ENCODE assay signal across 10 cellular contexts in genomic region chr1:153960206-153960605, GRCh38. TPM values are rescaled to one million over a fixed set of nuclear protein-coding genes. Genes with fewer than 3 reads are reported as not detected.
DNase-seq lines count a peak whose midpoint lies in the region; ATAC-seq and TF ChIP-seq lines count a peak whose summit lies in the region.
"Had no signal": no experiment of that assay in that cellular context is flagged by ENCODE, and none has a peak within 500 bp of the region (broad histone marks: within the 10 kb centered on the region; RNA-seq: fewer than 3 reads in every experiment).

No MANE protein-coding gene starts in this region.

- POLR2A ChIA-PET in naive thymus-derived CD8-positive, alpha-beta T cell (lab: Charles Lee): interaction anchor here (0.8 to 13.8 kb wide), 4 partner anchors 10 to 38 kb away, joined by 3 to 315 read pairs (median 52); partner anchors contain the start of genes DENND4B, GATAD2B and RPS27

- no peak overlapping the region for H3K4me3 Mint-ChIP-seq in stimulated activated naive CD8-positive, alpha-beta T cell treated with anti-CD3 and anti-CD28 coated beads, Interleukin-15, Interleukin-2, amounts not matched to agents 100 ng/mL and 50 ng/mL, for 24 hours
- no peak overlapping the region for H3K4me3 Mint-ChIP-seq in naive thymus-derived CD8-positive, alpha-beta T cell
- H3K4me3 Mint-ChIP-seq in immature natural killer cell: peak overlapping the region in 1 of 5 donors; percentile 42

- no peak for DNase-seq in stimulated activated naive CD8-positive, alpha-beta T cell treated with anti-CD3 and anti-CD28 coated beads, Interleukin-15, Interleukin-2, amounts not matched to agents 100 U/mL and 50 U/mL, for 24 hours
- DNase-seq in naive thymus-derived CD8-positive, alpha-beta T cell: no peak
- no peak for DNase-seq in immature natural killer cell
- no peak for DNase-seq in NCI-H2107 (lab: John Stamatoyannopoulos, UW)
- DNase-seq in uterus: no peak
- DNase-seq: activated CD4-positive, alpha-beta T cell treated with anti-CD3 and anti-CD28 coated beads for 1 hour; activated effector memory CD4-positive, alpha-beta T cell treated with Interleukin-2 at 50 U/mL for 16 hours; stimulated activated CD4-positive, alpha-beta T cell treated with anti-CD3 and anti-CD28 coated beads, Interleukin-1b, Interleukin-23, amount 100 ng/mL, for 48 hours had no signal

- H3K4me1 ChIP-seq in uterus: peaks cover 6 to 27% of the 10 kb centered on the region in 2 donors

- no peak overlapping the region for H3K27ac ChIP-seq in uterus

- no peaks in the 10 kb centered on the region for H3K36me3 ChIP-seq in uterus

- TF ChIP-seq POLR2A in uterus (IDR thresholded peaks at IDR 0.05): no peak

- H3K9me3 Mint-ChIP-seq in stimulated activated naive CD8-positive, alpha-beta T cell treated with anti-CD3 and anti-CD28 coated beads, Interleukin-15, Interleukin-2, amounts not matched to agents 100 ng/mL and 50 ng/mL, for 24 hours: no peaks in the 10 kb centered on the region
- H3K9me3 Mint-ChIP-seq in naive thymus-derived CD8-positive, alpha-beta T cell: peaks cover 0 to 2% (median 0%) of the 10 kb centered on the region in 9 donors
- H3K9me3 Mint-ChIP-seq in immature natural killer cell: no peaks in the 10 kb centered on the region

- no peak overlapping the region for H3K4me3 ChIP-seq in uterus
- H3K4me3 ChIP-seq: lung had no signal

- TF ChIP-seq CTCF in uterus (IDR thresholded peaks at IDR 0.05): no peak

- ATAC-seq in stimulated activated naive CD8-positive, alpha-beta T cell treated with anti-CD3 and anti-CD28 coated beads, Interleukin-15, Interleukin-2, amounts not matched to agents 100 U/mL and 50 U/mL, for 24 hours: no peak
- ATAC-seq in naive thymus-derived CD8-positive, alpha-beta T cell: no peak

- H3K36me3 Mint-ChIP-seq in stimulated activated naive CD8-positive, alpha-beta T cell treated with anti-CD3 and anti-CD28 coated beads, Interleukin-15, Interleukin-2, amounts not matched to agents 100 ng/mL and 50 ng/mL, for 24 hours (ENCODE audit: low read depth): peaks cover 17% of the 10 kb centered on the region
- no peaks in the 10 kb centered on the region for H3K36me3 Mint-ChIP-seq in naive thymus-derived CD8-positive, alpha-beta T cell
- H3K36me3 Mint-ChIP-seq in immature natural killer cell: peaks cover 0 to 2% (median 0%) of the 10 kb centered on the region in 3 donors

- no peaks in the 10 kb centered on the region for H3K27me3 Mint-ChIP-seq in stimulated activated naive CD8-positive, alpha-beta T cell treated with anti-CD3 and anti-CD28 coated beads, Interleukin-15, Interleukin-2, amounts not matched to agents 100 ng/mL and 50 ng/mL, for 24 hours
- no peaks in the 10 kb centered on the region for H3K27me3 Mint-ChIP-seq in naive thymus-derived CD8-positive, alpha-beta T cell
- peaks cover 0 to 13% (median 8%) of the 10 kb centered on the region in 3 donors for H3K27me3 Mint-ChIP-seq in immature natural killer cell (ENCODE audit: low read depth in 3 of 3)

- H3K27ac Mint-ChIP-seq in stimulated activated naive CD8-positive, alpha-beta T cell treated with anti-CD3 and anti-CD28 coated beads, Interleukin-15, Interleukin-2, amounts not matched to agents 100 ng/mL and 50 ng/mL, for 24 hours: peak overlapping the region; percentile 34
- peak overlapping the region in 6 of 10 donors; percentile 28 to 95 (median 82) for H3K27ac Mint-ChIP-seq in naive thymus-derived CD8-positive, alpha-beta T cell
- H3K27ac Mint-ChIP-seq in immature natural killer cell: peak overlapping the region in 2 of 6 donors; percentile 31 to 40

- H3K9me3 ChIP-seq in uterus: no peaks in the 10 kb centered on the region

- peaks cover 72% of the 10 kb centered on the region for H3K4me1 Mint-ChIP-seq in stimulated activated naive CD8-positive, alpha-beta T cell treated with anti-CD3 and anti-CD28 coated beads, Interleukin-15, Interleukin-2, amounts not matched to agents 100 ng/mL and 50 ng/mL, for 24 hours (ENCODE audit: low read depth)
- peaks cover 35 to 75% (median 61%) of the 10 kb centered on the region in 4 donors for H3K4me1 Mint-ChIP-seq in naive thymus-derived CD8-positive, alpha-beta T cell
- H3K4me1 Mint-ChIP-seq in immature natural killer cell: peaks cover 55 to 66% of the 10 kb centered on the region in 2 donors

- H3K27me3 ChIP-seq in uterus: no peaks in the 10 kb centered on the region

- intact Hi-C loops in uterus (cut with DNase I; ENCODE audit: low total_unique reads): no loop called here

RNA-seq across cellular contexts. Expression of gene CRTC2, which starts 1.8 kb away (rescaled TPM):
- 100 to 1,000 TPM; 132 to 147 TPM for total RNA-seq in naive thymus-derived CD8-positive, alpha-beta T cell
- 10 to 100 TPM; 21.4 to 49.6 (median 27.1) TPM for polyA plus RNA-seq in naive thymus-derived CD8-positive, alpha-beta T cell
- polyA plus RNA-seq in immature natural killer cell: 10 to 100 TPM; 13.0 to 31.2 (median 19.3) TPM
- 10 to 100 TPM in 2 of 4 donors, 1 to 10 TPM in 2; 5.9 to 57.2 (median 15.5) TPM for total RNA-seq in uterus

RNA-seq across cellular contexts. Expression of gene SLC39A1, which starts 3.1 kb away (rescaled TPM):
- total RNA-seq in naive thymus-derived CD8-positive, alpha-beta T cell: 10 to 100 TPM; 14.7 to 14.9 TPM
- polyA plus RNA-seq in naive thymus-derived CD8-positive, alpha-beta T cell: 10 to 100 TPM; 29.5 to 35.2 (median 32.6) TPM
- 10 to 100 TPM; 52.3 to 84.8 (median 54.6) TPM for polyA plus RNA-seq in immature natural killer cell
- 10 to 100 TPM; 66.3 to 96.2 (median 83.6) TPM for total RNA-seq in uterus

RNA-seq across cellular contexts. Expression of gene CREB3L4, which starts 7.5 kb away (rescaled TPM):
- 10 to 100 TPM; 11.1 to 13.2 TPM for total RNA-seq in naive thymus-derived CD8-positive, alpha-beta T cell
- polyA plus RNA-seq in naive thymus-derived CD8-positive, alpha-beta T cell: 1 to 10 TPM; 4.3 to 6.0 (median 4.4) TPM
- polyA plus RNA-seq in immature natural killer cell: 10 to 100 TPM; 10.0 to 17.6 (median 15.2) TPM
- total RNA-seq in uterus: 10 to 100 TPM in 3 of 4 donors, 1 to 10 TPM in 1; 1.8 to 16.1 (median 13.0) TPM

RNA-seq across cellular contexts. Expression of gene DENND4B, which starts 13.7 kb away (rescaled TPM):
- total RNA-seq in naive thymus-derived CD8-positive, alpha-beta T cell: 100 to 1,000 TPM; 174 to 194 TPM
- 10 to 100 TPM; 12.0 to 21.2 (median 19.0) TPM for polyA plus RNA-seq in naive thymus-derived CD8-positive, alpha-beta T cell
- polyA plus RNA-seq in immature natural killer cell: 10 to 100 TPM in 2 of 3 donors, 1 to 10 TPM in 1; 9.9 to 37.1 (median 11.5) TPM
- 10 to 100 TPM in 3 of 4 donors, 1 to 10 TPM in 1; 5.6 to 94.9 (median 30.1) TPM for total RNA-seq in uterus

RNA-seq across cellular contexts. Expression of gene JTB, which starts 17.3 kb away (rescaled TPM):
- 100 to 1,000 TPM; 120 to 121 TPM for total RNA-seq in naive thymus-derived CD8-positive, alpha-beta T cell
- polyA plus RNA-seq in naive thymus-derived CD8-positive, alpha-beta T cell: 100 to 1,000 TPM; 302 to 384 (median 322) TPM
- polyA plus RNA-seq in immature natural killer cell: 100 to 1,000 TPM; 365 to 460 (median 440) TPM
- total RNA-seq in uterus: 100 to 1,000 TPM in 3 of 4 donors, 10 to 100 TPM in 1; 91.1 to 253 (median 175) TPM

Comparison
In these comparisons a context has a peak if more than half of its experiments do, and no peak if none do; other contexts are left out.
1. RNA of gene SLC39A1, which starts 3.1 kb away (total RNA-seq): 66.3 to 96.2 TPM in uterus; 14.7 to 14.9 TPM in naive thymus-derived CD8-positive, alpha-beta T cell; every median in the first group is over 4 times any median in the second.